Comparison of ENCODE assay signal across 2 cellular contexts in genomic region chr6:136086686-136087085, GRCh38.
TF ChIP-seq lines count a peak whose summit lies in the region.

No MANE protein-coding gene starts in this region.

TF ChIP-seq in IMR-90, 13 proteins besides CTCF, POLR2A, EP300 and RAD21:
- no peak for TF ChIP-seq SMC3 (IDR thresholded peaks at IDR 0.05; ENCODE audit: low read depth, low read length)
- TF ChIP-seq CHD1 (IDR thresholded peaks at IDR 0.05; ENCODE audit: low read depth, low read length), result no peak
- TF ChIP-seq MAFK (IDR thresholded peaks at IDR 0.05; ENCODE audit: low read depth, low read length), result no peak
- no peak for TF ChIP-seq FOS (IDR thresholded peaks at IDR 0.05; ENCODE audit: low read depth, low read length)

TF ChIP-seq in HepG2, 621 proteins besides CTCF, POLR2A, EP300 and RAD21:
- TF ChIP-seq, protein P1, sequence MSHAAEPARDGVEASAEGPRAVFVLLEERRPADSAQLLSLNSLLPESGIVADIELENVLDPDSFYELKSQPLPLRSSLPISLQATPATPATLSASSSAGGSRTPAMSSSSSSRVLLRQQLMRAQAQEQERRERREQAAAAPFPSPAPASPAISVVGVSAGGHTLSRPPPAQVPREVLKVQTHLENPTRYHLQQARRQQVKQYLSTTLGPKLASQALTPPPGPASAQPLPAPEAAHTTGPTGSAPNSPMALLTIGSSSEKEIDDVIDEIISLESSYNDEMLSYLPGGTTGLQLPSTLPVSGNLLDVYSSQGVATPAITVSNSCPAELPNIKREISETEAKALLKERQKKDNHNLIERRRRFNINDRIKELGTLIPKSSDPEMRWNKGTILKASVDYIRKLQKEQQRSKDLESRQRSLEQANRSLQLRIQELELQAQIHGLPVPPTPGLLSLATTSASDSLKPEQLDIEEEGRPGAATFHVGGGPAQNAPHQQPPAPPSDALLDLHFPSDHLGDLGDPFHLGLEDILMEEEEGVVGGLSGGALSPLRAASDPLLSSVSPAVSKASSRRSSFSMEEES (CRISPR knock-in tag; IDR thresholded peaks at IDR 0.05), result no peak
- no peak for TF ChIP-seq CHD4 (IDR thresholded peaks at IDR 0.05; ENCODE audit: borderline replicate concordance, low read length)
- no peak for TF ChIP-seq ZNF775 (CRISPR knock-in tag; IDR thresholded peaks at IDR 0.05; ENCODE audit: borderline replicate concordance)
- no peak for TF ChIP-seq MTF2 (CRISPR knock-in tag; IDR thresholded peaks at IDR 0.05; ENCODE audit: borderline replicate concordance)
- no peak for TF ChIP-seq KLF15 (CRISPR knock-in tag; IDR thresholded peaks at IDR 0.05; ENCODE audit: borderline replicate concordance)
- no peak for TF ChIP-seq TAF15 (IDR thresholded peaks at IDR 0.05; ENCODE audit: low read depth, low read length, poor library complexity, severe bottlenecking)
- TF ChIP-seq ATF7-NPFF (CRISPR knock-in tag; IDR thresholded peaks at IDR 0.05; ENCODE audit: low read depth), result no peak
- no peak for TF ChIP-seq ZNF615 (CRISPR knock-in tag; IDR thresholded peaks at IDR 0.05; ENCODE audit: borderline replicate concordance)
- TF ChIP-seq MEIS2 (CRISPR knock-in tag; IDR thresholded peaks at IDR 0.05), result no peak
- TF ChIP-seq ZNF660 (CRISPR knock-in tag; IDR thresholded peaks at IDR 0.05; ENCODE audit: borderline replicate concordance, low read depth), result no peak
- no peak for TF ChIP-seq NFRKB (IDR thresholded peaks at IDR 0.05)
- TF ChIP-seq, protein P2, sequence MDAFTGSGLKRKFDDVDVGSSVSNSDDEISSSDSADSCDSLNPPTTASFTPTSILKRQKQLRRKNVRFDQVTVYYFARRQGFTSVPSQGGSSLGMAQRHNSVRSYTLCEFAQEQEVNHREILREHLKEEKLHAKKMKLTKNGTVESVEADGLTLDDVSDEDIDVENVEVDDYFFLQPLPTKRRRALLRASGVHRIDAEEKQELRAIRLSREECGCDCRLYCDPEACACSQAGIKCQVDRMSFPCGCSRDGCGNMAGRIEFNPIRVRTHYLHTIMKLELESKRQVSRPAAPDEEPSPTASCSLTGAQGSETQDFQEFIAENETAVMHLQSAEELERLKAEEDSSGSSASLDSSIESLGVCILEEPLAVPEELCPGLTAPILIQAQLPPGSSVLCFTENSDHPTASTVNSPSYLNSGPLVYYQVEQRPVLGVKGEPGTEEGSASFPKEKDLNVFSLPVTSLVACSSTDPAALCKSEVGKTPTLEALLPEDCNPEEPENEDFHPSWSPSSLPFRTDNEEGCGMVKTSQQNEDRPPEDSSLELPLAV (CRISPR knock-in tag; conservative IDR thresholded peaks at IDR 0.05; ENCODE audit: low read depth), result no peak
- no peak for TF ChIP-seq ZFP82 (CRISPR knock-in tag; IDR thresholded peaks at IDR 0.05; ENCODE audit: borderline replicate concordance)
- no peak for TF ChIP-seq PRPF4 (IDR thresholded peaks at IDR 0.05; ENCODE audit: low read depth, low read length, poor library complexity, severe bottlenecking)
- no peak for TF ChIP-seq NPAS2 (CRISPR knock-in tag; IDR thresholded peaks at IDR 0.05; ENCODE audit: borderline replicate concordance)
- no peak for TF ChIP-seq MAF1 (CRISPR knock-in tag; IDR thresholded peaks at IDR 0.05; ENCODE audit: borderline replicate concordance)
- TF ChIP-seq THAP11 (CRISPR knock-in tag; IDR thresholded peaks at IDR 0.05), result no peak
- no peak for TF ChIP-seq MIER3 (CRISPR knock-in tag; IDR thresholded peaks at IDR 0.05; ENCODE audit: borderline replicate concordance)
- no peak for TF ChIP-seq PRMT3 (CRISPR knock-in tag; IDR thresholded peaks at IDR 0.05; ENCODE audit: borderline replicate concordance, low read depth)
- no peak for TF ChIP-seq U2AF2 (IDR thresholded peaks at IDR 0.05; ENCODE audit: low read depth, low read length)
